Comparison of ENCODE assay signal across 28 cellular contexts in genomic region chr2:236396818-236397350, GRCh38.
"Had no signal": no experiment of that assay in that cellular context is flagged by ENCODE, and none has a peak within 500 bp of the region (broad histone marks: within the 10 kb centered on the region; RNA-seq: fewer than 3 reads in every experiment).

No MANE protein-coding gene starts in this region.

- H3K27ac ChIP-seq: brain microvascular endothelial cell, esophagus squamous epithelium, gastroesophageal sphincter, VCaP had no signal

- H3K4me3 Mint-ChIP-seq: activated CD4-positive, alpha-beta memory T cell treated with anti-CD3 and anti-CD28 coated beads, Interleukin-2, amount 10 ng/mL, durations not matched to agents 7 days and 5 days; activated CD4-positive, alpha-beta T cell treated with anti-CD3 and anti-CD28 coated beads, Interleukin-2, amount 10 ng/mL, durations not matched to agents 7 days and 5 days; activated naive CD4-positive, alpha-beta T cell treated with anti-CD3 and anti-CD28 coated beads, Interleukin-2, amount 10 ng/mL, durations not matched to agents 7 days and 5 days; activated naive CD8-positive, alpha-beta T cell; activated T-cell treated with anti-CD3 and anti-CD28 coated beads, Interleukin-2, amount 50 U/mL, for 24 hours; activated T-cell treated with anti-CD3 and anti-CD28 coated beads, Interleukin-2, amount 50 U/mL, for 72 hours; central memory CD8-positive, alpha-beta T cell; effector memory CD8-positive, alpha-beta T cell; WTC11 had no signal

- H3K27me3 ChIP-seq: brain microvascular endothelial cell, esophagus squamous epithelium had no signal

- H3K36me3 Mint-ChIP-seq: activated naive CD4-positive, alpha-beta T cell treated with anti-CD3 and anti-CD28 coated beads, Interleukin-2, amount 10 ng/mL, durations not matched to agents 7 days and 5 days; activated naive CD8-positive, alpha-beta T cell; WTC11 had no signal

- H3K9me3 Mint-ChIP-seq: activated CD4-positive, alpha-beta memory T cell treated with anti-CD3 and anti-CD28 coated beads, Interleukin-2, amount 10 ng/mL, durations not matched to agents 7 days and 5 days; activated CD4-positive, alpha-beta T cell treated with anti-CD3 and anti-CD28 coated beads, Interleukin-2, amount 10 ng/mL, durations not matched to agents 7 days and 5 days; activated naive CD4-positive, alpha-beta T cell treated with anti-CD3 and anti-CD28 coated beads, Interleukin-2, amount 10 ng/mL, durations not matched to agents 7 days and 5 days; activated T-cell treated with anti-CD3 and anti-CD28 coated beads, Interleukin-2, amount 50 U/mL, for 24 hours; activated T-cell treated with anti-CD3 and anti-CD28 coated beads, Interleukin-2, amount 50 U/mL, for 72 hours; central memory CD8-positive, alpha-beta T cell; effector memory CD8-positive, alpha-beta T cell; WTC11 had no signal

- H3K36me3 ChIP-seq: brain microvascular endothelial cell, esophagus squamous epithelium, gastroesophageal sphincter had no signal

- H3K27ac Mint-ChIP-seq: activated CD4-positive, alpha-beta memory T cell treated with anti-CD3 and anti-CD28 coated beads, Interleukin-2, amount 10 ng/mL, durations not matched to agents 7 days and 5 days; activated CD4-positive, alpha-beta T cell treated with anti-CD3 and anti-CD28 coated beads, Interleukin-2, amount 10 ng/mL, durations not matched to agents 7 days and 5 days; activated naive CD4-positive, alpha-beta T cell treated with anti-CD3 and anti-CD28 coated beads, Interleukin-2, amount 10 ng/mL, durations not matched to agents 7 days and 5 days; activated naive CD8-positive, alpha-beta T cell; activated T-cell treated with anti-CD3 and anti-CD28 coated beads, Interleukin-2, amount 50 U/mL, for 24 hours; activated T-cell treated with anti-CD3 and anti-CD28 coated beads, Interleukin-2, amount 50 U/mL, for 72 hours; effector memory CD8-positive, alpha-beta T cell; WTC11 had no signal

- H3K27me3 Mint-ChIP-seq: activated naive CD8-positive, alpha-beta T cell had no signal

- H3K4me1 Mint-ChIP-seq: activated CD4-positive, alpha-beta memory T cell treated with anti-CD3 and anti-CD28 coated beads, Interleukin-2, amount 10 ng/mL, durations not matched to agents 7 days and 5 days; activated CD4-positive, alpha-beta T cell treated with anti-CD3 and anti-CD28 coated beads, Interleukin-2, amount 10 ng/mL, durations not matched to agents 7 days and 5 days; activated naive CD4-positive, alpha-beta T cell treated with anti-CD3 and anti-CD28 coated beads, Interleukin-2, amount 10 ng/mL, durations not matched to agents 7 days and 5 days; central memory CD8-positive, alpha-beta T cell had no signal

- ATAC-seq: activated T-cell treated with anti-CD3 and anti-CD28 coated beads, Interleukin-2, amount 50 U/mL, for 72 hours; effector memory CD8-positive, alpha-beta T cell; gastroesophageal sphincter; WTC11 had no signal

- H3K4me3 ChIP-seq: esophagus squamous epithelium, gastroesophageal sphincter had no signal

- H3K9me3 ChIP-seq: esophagus squamous epithelium, gastroesophageal sphincter had no signal

- DNase-seq: activated CD4-positive, alpha-beta memory T cell treated with anti-CD3 and anti-CD28 coated beads, Interleukin-2, amount 10 ng/mL, durations not matched to agents 7 days and 5 days; activated CD4-positive, alpha-beta T cell treated with anti-CD3 and anti-CD28 coated beads for 1 hour; activated CD4-positive, alpha-beta T cell treated with anti-CD3 and anti-CD28 coated beads for 4 hours; activated CD4-positive, alpha-beta T cell treated with anti-CD3 and anti-CD28 coated beads, Interleukin-2, amount 10 ng/mL, durations not matched to agents 7 days and 5 days; activated CD4-positive, alpha-beta T cell treated with anti-CD3 and anti-CD28 coated beads, Interleukin-2, amount 50 U/mL, for 4 hours; activated CD8-positive, alpha-beta memory T cell treated with anti-CD3 and anti-CD28 coated beads, Interleukin-2, amount 50 U/mL, for 48 hours; activated gamma-delta T cell; activated naive CD4-positive, alpha-beta T cell; activated naive CD4-positive, alpha-beta T cell treated with anti-CD3 and anti-CD28 coated beads, Interleukin-2, amount 10 ng/mL, durations not matched to agents 7 days and 5 days; activated T-cell treated with anti-CD3 and anti-CD28 coated beads for 4 hours; activated T-cell treated with anti-CD3 and anti-CD28 coated beads, Interleukin-2, amount 50 U/mL, for 24 hours; activated T-cell treated with anti-CD3 and anti-CD28 coated beads, Interleukin-2, amount 50 U/mL, for 72 hours; amniotic stem cell; anterior cingulate cortex; brain microvascular endothelial cell; cortex of kidney; dermis blood vessel endothelial cell; effector CD4-positive, alpha-beta T cell; effector memory CD8-positive, alpha-beta T cell; esophagus squamous epithelium; foreskin melanocyte; T-helper 1 cell; T-helper 2 cell had no signal

- H3K4me1 ChIP-seq: esophagus squamous epithelium, gastroesophageal sphincter had no signal
